16 cellular contexts compared by ENCODE assay signal in the genomic region with DNA sequence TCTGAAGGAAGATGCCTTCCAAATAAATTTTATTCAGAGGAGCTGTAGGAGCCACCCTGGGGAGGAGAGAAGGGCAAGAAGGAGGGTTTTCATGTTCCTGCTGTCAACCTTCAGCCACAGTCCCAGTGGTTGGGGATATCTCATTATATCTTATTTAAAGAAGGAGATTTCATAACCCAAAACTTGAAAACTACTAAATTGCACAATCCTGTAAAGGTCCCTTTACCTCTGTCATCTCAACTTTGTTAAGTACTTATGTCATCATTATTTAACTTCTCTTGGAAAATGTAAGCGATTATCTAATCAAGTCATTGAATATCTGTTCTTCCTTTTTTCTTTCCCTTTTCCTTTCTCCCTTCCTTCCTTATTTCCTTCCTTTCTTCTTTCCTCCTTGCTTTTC.
A peak's percentile ranks its signal among the peaks of the same experiment; 100 is the strongest.
DNase-seq lines count a peak whose midpoint lies in the region; ATAC-seq and TF ChIP-seq lines count a peak whose summit lies in the region.
"Had no signal": no experiment of that assay in that cellular context is flagged by ENCODE, and none has a peak within 500 bp of the region (broad histone marks: within the 10 kb centered on the region; RNA-seq: fewer than 3 reads in every experiment).

No MANE protein-coding gene starts in this region.

- ATAC-seq in IMR-90 (ENCODE audit: low read depth): no peak

- no peaks in the 10 kb centered on the region for H3K36me3 ChIP-seq in IMR-90 (ENCODE audit: control insufficient read depth, insufficient read depth, low read length)
- H3K36me3 ChIP-seq in adipocyte (ENCODE audit: control insufficient read depth, insufficient read depth, low read length, severe bottlenecking): no peaks in the 10 kb centered on the region

- no peaks in the 10 kb centered on the region for H4K20me1 ChIP-seq in IMR-90 (ENCODE audit: insufficient read depth, low read length)

- H2BK15ac ChIP-seq in IMR-90 (ENCODE audit: low read depth, low read length): no peak overlapping the region

- dilution Hi-C loops in IMR-90 (cut with HindIII; ENCODE audit: low sequenced_read_pairs, unreplicated experiment): no loop called here

- no peak for TF ChIP-seq RAD21 in IMR-90 (IDR thresholded peaks at IDR 0.05; ENCODE audit: low read length)

- no peak overlapping the region for H3K56ac ChIP-seq in IMR-90 (ENCODE audit: extremely low read depth, insufficient read depth, low read length)

- H3K4me1 ChIP-seq in IMR-90 (ENCODE audit: control insufficient read depth, insufficient read depth, low read length) (peaks cover 4% of the 10 kb centered on the region), adipocyte (ENCODE audit: control insufficient read depth, insufficient read depth, low read length) (peaks cover 20% of the 10 kb centered on the region)

- intact Hi-C loops in IMR-90 (cut with micrococcal nuclease): no loop called here

- no peak for TF ChIP-seq CTCF in IMR-90 (conservative IDR thresholded peaks at IDR 0.05; ENCODE audit: low read depth, low read length)

- H2AK5ac ChIP-seq in IMR-90 (ENCODE audit: low read depth, low read length): no peak overlapping the region

- H3K23ac ChIP-seq in IMR-90 (ENCODE audit: low read depth, low read length): no peak overlapping the region

- no peak overlapping the region for H2BK5ac ChIP-seq in IMR-90 (ENCODE audit: low read depth, low read length, poor library complexity, severe bottlenecking)

- in situ Hi-C loops in IMR-90 (cut with MboI; ENCODE audit: low sequenced_read_pairs): no loop called here

- H3K14ac ChIP-seq in IMR-90 (replicated peaks; ENCODE audit: low read depth, low read length): no peak overlapping the region

- H3K27ac ChIP-seq in IMR-90 (ENCODE audit: insufficient read depth, low read length): no peak overlapping the region

- TF ChIP-seq POLR2A in IMR-90 (IDR thresholded peaks at IDR 0.05; ENCODE audit: low read depth, low read length): no peak

- H3K4me2 ChIP-seq in IMR-90 (ENCODE audit: low read depth, low read length): no peak overlapping the region

- H3K4me3 ChIP-seq in IMR-90 (ENCODE audit: insufficient read depth, low read depth, low read length) (no peak overlapping the region), adipocyte (ENCODE audit: low read length) (no peak overlapping the region)

- H2BK20ac ChIP-seq in IMR-90 (ENCODE audit: low read depth, low read length): no peak overlapping the region

- no peak overlapping the region for H2AFZ ChIP-seq in IMR-90 (replicated peaks; ENCODE audit: low read length, poor library complexity)

- peaks cover 7% of the 10 kb centered on the region; the same call in 1 of the 2 replicates for H3K9me1 ChIP-seq in IMR-90 (ENCODE audit: insufficient read depth, low read length)

- no peak overlapping the region for H2AK9ac ChIP-seq in IMR-90 (replicated peaks; ENCODE audit: low read depth, low read length, poor library complexity)

- no peaks in the 10 kb centered on the region for H3K79me1 ChIP-seq in IMR-90 (ENCODE audit: low read depth in 1 of 2, low read length in 2 of 2)

- BruUV-seq in IMR-90 (replicated peaks; lab: Mats Ljungman, UMichigan): no TSS peak

- H3K9me3 ChIP-seq in IMR-90 (ENCODE audit: control insufficient read depth, insufficient read depth, low read length): no peaks in the 10 kb centered on the region
- H3K9me3 ChIP-seq in adipocyte (ENCODE audit: control insufficient read depth, low read length): no peaks in the 10 kb centered on the region

- POLR2A ChIA-PET in IMR-90 (lab: Charles Lee; ENCODE audit: unreplicated experiment): no interaction called here

- H3K4ac ChIP-seq in IMR-90 (ENCODE audit: low read depth, low read length): no peak overlapping the region

- H3K9ac ChIP-seq in IMR-90 (ENCODE audit: low read depth, low read length) (no peak overlapping the region), adipocyte (ENCODE audit: low read length) (no peak overlapping the region)

- no peak overlapping the region for H4K5ac ChIP-seq in IMR-90 (ENCODE audit: low read depth, low read length)

- H4K91ac ChIP-seq in IMR-90 (ENCODE audit: insufficient read depth, low read depth, low read length): no peak overlapping the region

- DNase-seq in IMR-90 (no peak), NOMO-1 (lab: John Stamatoyannopoulos, UW; ENCODE audit: unreplicated experiment in 2 of 2) (peak; percentile 16 to 77), adipocyte (ENCODE audit: low read depth) (peak; percentile 28), iris pigment epithelial cell (ENCODE audit: low read depth) (peak; percentile 44), kidney tubule cell (ENCODE audit: low spot score) (no peak), NCI-H1105 (lab: John Stamatoyannopoulos, UW) (no peak), dedifferentiated amniotic fluid mesenchymal stem cell (ENCODE audit: extremely low spot score) (no peak), medulla oblongata (ENCODE audit: extremely low spot score) (no peak)
- DNase-seq: DMS 273 treated with DMSO at 0.1 percent for 48 hours, DND-41, KG1, NCI-H1092 treated with DMSO at 0.1 percent for 48 hours, NCI-H2081, NCI-H2171 treated with DMSO at 0.1 percent for 48 hours, NCI-H446 treated with DMSO at 0.1 percent for 48 hours, NCI-H748 treated with DMSO at 0.1 percent for 48 hours had no signal

- no peak overlapping the region for H3K18ac ChIP-seq in IMR-90 (ENCODE audit: low read depth, low read length)

- CTCF ChIA-PET in IMR-90 (lab: Yijun Ruan, JAX): no interaction called here

- H2BK120ac ChIP-seq in IMR-90 (ENCODE audit: low read depth, low read length): no peak overlapping the region

- H3K27me3 ChIP-seq in IMR-90 (ENCODE audit: control insufficient read depth, insufficient read depth, low read length) (no peaks in the 10 kb centered on the region), adipocyte (replicated peaks; ENCODE audit: control insufficient read depth, insufficient read depth, low read length) (no peaks in the 10 kb centered on the region)

- no CpG with 5 or more reads among the region's 1 CpG for WGBS in IMR-90 (ENCODE audit: extremely low coverage in 2 of 2, insufficient read length in 1 of 2), 2 experiments

- no peak overlapping the region for H4K8ac ChIP-seq in IMR-90 (ENCODE audit: low read depth in 2 of 2, low read length in 2 of 2)

TF ChIP-seq in IMR-90, 13 proteins besides CTCF, POLR2A, EP300 and RAD21:
- TF ChIP-seq BHLHE40 (IDR thresholded peaks at IDR 0.05; ENCODE audit: low read depth, low read length) (no peak), CEBPB (IDR thresholded peaks at IDR 0.05; ENCODE audit: low read depth, low read length) (peak; percentile 61), MXI1 (IDR thresholded peaks at IDR 0.05; ENCODE audit: borderline replicate concordance, low read depth, low read length) (no peak), MAZ (IDR thresholded peaks at IDR 0.05; ENCODE audit: borderline replicate concordance, low read depth, low read length) (no peak)

Comparison
In these comparisons a context has a peak if more than half of its experiments do, and no peak if none do; other contexts are left out.
1. DNase-seq: peak in NOMO-1 (2 of 2), adipocyte (single experiment) and iris pigment epithelial cell (single experiment); none in IMR-90 (single experiment), kidney tubule cell (single experiment), NCI-H1105 (single experiment), dedifferentiated amniotic fluid mesenchymal stem cell (single experiment) and medulla oblongata (single experiment).